ENCODE assay signal across 8 cellular contexts in genomic region chr3:45482829-45483228, GRCh38.
"Had no signal": no experiment of that assay in that cellular context is flagged by ENCODE, and none has a peak within 500 bp of the region (broad histone marks: within the 10 kb centered on the region; RNA-seq: fewer than 3 reads in every experiment).

No MANE protein-coding gene starts in this region.

- FAIRE-seq: G401.6, GM12878, GM12891, GM12892, GM18507, GM19239 had no signal

- ATAC-seq: GM12878 had no signal

- H3K4me3 ChIP-seq: GM12878 had no signal

- DNase-seq: GDM1, GF-D8 had no signal
